ENCODE assay signal across 18 cellular contexts in genomic region chr2:217398101-217398500, GRCh38.
"Had no signal": no experiment of that assay in that cellular context is flagged by ENCODE, and none has a peak within 500 bp of the region (broad histone marks: within the 10 kb centered on the region; RNA-seq: fewer than 3 reads in every experiment).

No MANE protein-coding gene starts in this region.

- H3K4me3 Mint-ChIP-seq: activated CD4-positive, alpha-beta T cell treated with anti-CD3 and anti-CD28 coated beads, Interleukin-2, amount 10 ng/mL, durations not matched to agents 7 days and 5 days; activated CD8-positive, alpha-beta T cell treated with anti-CD3 and anti-CD28 coated beads, Interleukin-2, amount 10 ng/mL, durations not matched to agents 7 days and 5 days; endodermal cell; memory B cell had no signal

- H3K36me3 Mint-ChIP-seq: activated naive CD4-positive, alpha-beta T cell treated with anti-CD3 and anti-CD28 coated beads, Interleukin-2, amount 50 U/mL, for 24 hours; memory B cell had no signal

- H3K36me3 ChIP-seq: colonic mucosa, heart right ventricle, right lobe of liver, upper lobe of left lung had no signal

- H3K9me3 ChIP-seq: colonic mucosa, heart right ventricle, right lobe of liver, upper lobe of left lung had no signal

- H3K9me3 Mint-ChIP-seq: activated naive CD4-positive, alpha-beta T cell treated with anti-CD3 and anti-CD28 coated beads, Interleukin-2, amount 50 U/mL, for 24 hours; memory B cell had no signal

- H3K27ac ChIP-seq: colonic mucosa, epithelial cell of prostate, right lobe of liver, upper lobe of left lung had no signal

- ATAC-seq: activated CD4-positive, CD25-positive, alpha-beta regulatory T cell treated with anti-CD3 and anti-CD28 coated beads, Interleukin-2, amount 50 U/mL, for 24 hours had no signal

- H3K27ac Mint-ChIP-seq: activated CD4-positive, alpha-beta T cell treated with anti-CD3 and anti-CD28 coated beads, Interleukin-2, amount 10 ng/mL, durations not matched to agents 7 days and 5 days; activated naive CD4-positive, alpha-beta T cell treated with anti-CD3 and anti-CD28 coated beads, Interleukin-2, amount 50 U/mL, for 24 hours; endodermal cell had no signal

- H3K4me3 ChIP-seq: colonic mucosa, heart right ventricle, right lobe of liver, upper lobe of left lung had no signal

- DNase-seq: activated CD4-positive, alpha-beta T cell treated with anti-CD3 and anti-CD28 coated beads, Interleukin-2, amount 10 ng/mL, durations not matched to agents 7 days and 5 days; activated gamma-delta T cell treated with Interleukin-2 at 50 U/mL for 16 hours; activated T-cell treated with anti-CD3 and anti-CD28 coated beads, Interleukin-2, amount 50 U/mL, for 1 hour; amniotic stem cell; colonic mucosa; endodermal cell; islet precursor cell; left cardiac atrium; small intestine; stimulated activated CD4-positive, alpha-beta T cell treated with anti-CD3 and anti-CD28 coated beads, Interleukin-4, amount 100 ng/mL, for 1 hour had no signal

- H3K4me1 ChIP-seq: colonic mucosa, right lobe of liver had no signal

- H3K27me3 ChIP-seq: colonic mucosa, heart right ventricle, right lobe of liver, upper lobe of left lung had no signal

- H3K27me3 Mint-ChIP-seq: activated CD4-positive, alpha-beta T cell treated with anti-CD3 and anti-CD28 coated beads, Interleukin-2, amount 10 ng/mL, durations not matched to agents 7 days and 5 days; activated naive CD4-positive, alpha-beta T cell treated with anti-CD3 and anti-CD28 coated beads, Interleukin-2, amount 50 U/mL, for 24 hours; memory B cell had no signal
